Comparison of ENCODE assay signal across 15 cellular contexts in genomic region chr10:21368022-21368582, GRCh38.
DNase-seq lines count a peak whose midpoint lies in the region; ATAC-seq and TF ChIP-seq lines count a peak whose summit lies in the region.
"Had no signal": no experiment of that assay in that cellular context is flagged by ENCODE, and none has a peak within 500 bp of the region (broad histone marks: within the 10 kb centered on the region; RNA-seq: fewer than 3 reads in every experiment).

No MANE protein-coding gene starts in this region.

- ATAC-seq in HG03135 (IDR thresholded peaks at IDR 0.05; ENCODE audit: unreplicated experiment) = peak; percentile 73
- no peak for ATAC-seq in RWPE2 (ENCODE audit: low read depth)
- ATAC-seq: activated CD8-positive, alpha-beta memory T cell treated with anti-CD3 and anti-CD28 coated beads, Interleukin-2, amount 10 ng/mL, durations not matched to agents 7 days and 5 days had no signal

- no peaks in the 10 kb centered on the region for H3K79me2 ChIP-seq in mammary epithelial cell (ENCODE audit: insufficient read depth, low read length)

- TF ChIP-seq CTCF in mammary epithelial cell (conservative IDR thresholded peaks at IDR 0.05 in 1 of 2, IDR thresholded peaks at IDR 0.05 in 1 of 2; ENCODE audit: extremely low read depth in 1 of 2, insufficient read depth in 1 of 2, low read depth in 1 of 2, low read length in 2 of 2) (no peak), breast epithelium (IDR thresholded peaks at IDR 0.05) (no peak), RWPE2 (IDR thresholded peaks at IDR 0.05; ENCODE audit: poor library complexity, severe bottlenecking) (no peak)

- peaks cover 44% of the 10 kb centered on the region for H3K4me1 ChIP-seq in mammary epithelial cell (ENCODE audit: insufficient read depth, low read length)
- H3K4me1 ChIP-seq in breast epithelium = peaks cover 0 to 11% of the 10 kb centered on the region in 2 donors
- H3K4me1 ChIP-seq in RWPE2 (ENCODE audit: insufficient read depth, poor library complexity, severe bottlenecking) = peaks cover 53% of the 10 kb centered on the region

- intact Hi-C loops in mammary epithelial cell (cut with micrococcal nuclease) = loop anchor here (5.0 kb wide), 1 partner anchor 91 kb away; no protein-coding TSS in a partner anchor
- intact Hi-C loops in breast epithelium (cut with DNase I; ENCODE audit: low total_unique reads) = no loop called here

- DNase-seq in mammary epithelial cell (no peak), breast epithelium (ENCODE audit: low spot score in 2 of 2) (no peak), RWPE2 (ENCODE audit: low spot score) (no peak), inferior parietal cortex (ENCODE audit: extremely low spot score) (no peak), LoVo (ENCODE audit: low spot score) (no peak), hippocampal formation (lab: John Stamatoyannopoulos, UW) (no peak), NCI-H2227 (lab: John Stamatoyannopoulos, UW; ENCODE audit: unreplicated experiment) (no peak)
- DNase-seq: activated CD8-positive, alpha-beta memory T cell treated with anti-CD3 and anti-CD28 coated beads, Interleukin-2, amount 10 ng/mL, durations not matched to agents 7 days and 5 days; amygdala; kidney; NCI-H2081; occipital lobe; stimulated activated CD4-positive, alpha-beta T cell treated with anti-CD3 and anti-CD28 coated beads, Interleukin-4, amount 100 ng/mL, for 4 hours had no signal

- no peak overlapping the region for H3K9ac ChIP-seq in mammary epithelial cell (ENCODE audit: insufficient read depth, low read length)

- H3K27me3 ChIP-seq in mammary epithelial cell (ENCODE audit: insufficient read depth, low read length) (no peaks in the 10 kb centered on the region), breast epithelium (no peaks in the 10 kb centered on the region), RWPE2 (ENCODE audit: insufficient read depth, poor library complexity, severe bottlenecking) (no peaks in the 10 kb centered on the region)
- H3K27me3 ChIP-seq: suprapubic skin had no signal

- H4K20me1 ChIP-seq in mammary epithelial cell (ENCODE audit: insufficient read depth, low read length) = no peaks in the 10 kb centered on the region

- H3K4me3 ChIP-seq in mammary epithelial cell (replicated peaks in 1 of 3; ENCODE audit: insufficient read depth in 1 of 3, low read depth in 2 of 3, low read length in 3 of 3) = no peak overlapping the region
- no peak overlapping the region for H3K4me3 ChIP-seq in breast epithelium
- no peak overlapping the region for H3K4me3 ChIP-seq in RWPE2 (ENCODE audit: severe bottlenecking)
- H3K4me3 ChIP-seq: suprapubic skin had no signal

- dilution Hi-C loops in mammary epithelial cell (cut with HindIII; ENCODE audit: low sequenced_read_pairs) = no loop called here

- no peaks in the 10 kb centered on the region for H3K36me3 ChIP-seq in mammary epithelial cell (ENCODE audit: insufficient read depth, low read length)
- H3K36me3 ChIP-seq in breast epithelium = no peaks in the 10 kb centered on the region
- no peaks in the 10 kb centered on the region for H3K36me3 ChIP-seq in RWPE2 (ENCODE audit: low read depth)
- H3K36me3 ChIP-seq: suprapubic skin had no signal

- H3K9me3 ChIP-seq in mammary epithelial cell (replicated peaks; ENCODE audit: insufficient read depth, low read length) (no peaks in the 10 kb centered on the region), breast epithelium (no peaks in the 10 kb centered on the region), RWPE2 (ENCODE audit: severe bottlenecking) (no peaks in the 10 kb centered on the region)
- H3K9me3 ChIP-seq: suprapubic skin had no signal

- TF ChIP-seq POLR2A in breast epithelium (IDR thresholded peaks at IDR 0.05) = no peak

- in situ Hi-C loops in mammary epithelial cell (cut with MboI; ENCODE audit: low sequenced_read_pairs in 2 of 2) = no loop called here

- WGBS in mammary epithelial cell (ENCODE audit: low coverage, missing lambda C conversion rate) = 98% methylated on average over 7 of the region's 8 CpGs

- no peak overlapping the region for H2AFZ ChIP-seq in mammary epithelial cell (ENCODE audit: low read depth, low read length)

- H3K27ac ChIP-seq in mammary epithelial cell (ENCODE audit: insufficient read depth, low read depth, low read length) (peak overlapping the region; percentile 19), breast epithelium (no peak overlapping the region), RWPE2 (ENCODE audit: poor library complexity, severe bottlenecking) (peak overlapping the region; percentile 45)
- H3K27ac ChIP-seq: suprapubic skin had no signal

- CTCF ChIA-PET in mammary epithelial cell (lab: Charles Lee; ENCODE audit: low non-redundant PET) = no interaction called here

- BruUV-seq in mammary epithelial cell (replicated peaks; lab: Mats Ljungman, UMichigan) = no TSS peak

- no peak overlapping the region for H3K4me2 ChIP-seq in mammary epithelial cell (ENCODE audit: insufficient read depth, low read depth, low read length)

Comparison
In these comparisons a context has a peak if more than half of its experiments do, and no peak if none do; other contexts are left out.
1. H3K27ac ChIP-seq: peak in mammary epithelial cell (single experiment) and RWPE2 (single experiment); none in breast epithelium (0 of 2).